In the genomic region with DNA sequence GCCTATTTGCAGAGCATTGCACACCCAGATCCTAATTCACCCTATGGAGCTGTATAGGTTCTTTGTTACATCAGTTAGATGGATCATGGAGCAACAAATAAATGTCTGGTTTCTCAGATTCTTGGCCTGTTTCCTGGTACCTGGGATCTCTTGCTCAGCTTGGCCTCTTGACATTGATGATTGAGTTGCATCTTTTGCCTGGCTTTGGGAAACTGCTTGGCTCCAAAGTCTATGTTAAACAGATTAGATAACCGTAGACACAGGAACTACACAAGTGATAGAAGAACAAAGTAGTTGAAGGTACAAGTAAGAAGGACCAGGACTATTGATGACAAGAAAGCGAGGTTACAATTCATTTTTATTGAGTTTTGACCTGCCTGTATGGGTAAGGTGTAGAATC, we compare ENCODE assay signal across 3 cellular contexts.
TF ChIP-seq lines count a peak whose summit lies in the region.

No MANE protein-coding gene starts in this region.

TF ChIP-seq in liver, 16 proteins besides CTCF, POLR2A, EP300 and RAD21:
- TF ChIP-seq HNF4A (conservative IDR thresholded peaks at IDR 0.05) (peak; percentile 56 to 74), JUND (IDR thresholded peaks at IDR 0.05) (peak in 1 of 2 donors; percentile 28), RXRA (IDR thresholded peaks at IDR 0.05) (peak in 1 of 2 donors; percentile 42)
- TF ChIP-seq, protein P1, sequence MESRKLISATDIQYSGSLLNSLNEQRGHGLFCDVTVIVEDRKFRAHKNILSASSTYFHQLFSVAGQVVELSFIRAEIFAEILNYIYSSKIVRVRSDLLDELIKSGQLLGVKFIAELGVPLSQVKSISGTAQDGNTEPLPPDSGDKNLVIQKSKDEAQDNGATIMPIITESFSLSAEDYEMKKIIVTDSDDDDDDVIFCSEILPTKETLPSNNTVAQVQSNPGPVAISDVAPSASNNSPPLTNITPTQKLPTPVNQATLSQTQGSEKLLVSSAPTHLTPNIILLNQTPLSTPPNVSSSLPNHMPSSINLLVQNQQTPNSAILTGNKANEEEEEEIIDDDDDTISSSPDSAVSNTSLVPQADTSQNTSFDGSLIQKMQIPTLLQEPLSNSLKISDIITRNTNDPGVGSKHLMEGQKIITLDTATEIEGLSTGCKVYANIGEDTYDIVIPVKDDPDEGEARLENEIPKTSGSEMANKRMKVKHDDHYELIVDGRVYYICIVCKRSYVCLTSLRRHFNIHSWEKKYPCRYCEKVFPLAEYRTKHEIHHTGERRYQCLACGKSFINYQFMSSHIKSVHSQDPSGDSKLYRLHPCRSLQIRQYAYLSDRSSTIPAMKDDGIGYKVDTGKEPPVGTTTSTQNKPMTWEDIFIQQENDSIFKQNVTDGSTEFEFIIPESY (IDR thresholded peaks at IDR 0.05): no peak

TF ChIP-seq in HepG2, 621 proteins besides CTCF, POLR2A, EP300 and RAD21 (continues in another document):
- TF ChIP-seq CEBPG (CRISPR knock-in tag; IDR thresholded peaks at IDR 0.05) (no peak), ZSCAN20 (CRISPR knock-in tag; IDR thresholded peaks at IDR 0.05; ENCODE audit: borderline replicate concordance) (no peak), ZNF10 (CRISPR knock-in tag; IDR thresholded peaks at IDR 0.05; ENCODE audit: borderline replicate concordance, low read depth) (no peak), GTF3A (CRISPR knock-in tag; conservative IDR thresholded peaks at IDR 0.05) (no peak), ARNT2 (CRISPR knock-in tag; IDR thresholded peaks at IDR 0.05; ENCODE audit: low read depth) (no peak), ZNF737 (CRISPR knock-in tag; IDR thresholded peaks at IDR 0.05; ENCODE audit: borderline replicate concordance) (no peak), NFE2L2 (IDR thresholded peaks at IDR 0.05; ENCODE audit: low read length) (no peak), REPIN1 (CRISPR knock-in tag; IDR thresholded peaks at IDR 0.05; ENCODE audit: borderline replicate concordance, low read depth) (no peak), ZNF788 (CRISPR knock-in tag; IDR thresholded peaks at IDR 0.05; ENCODE audit: borderline replicate concordance) (no peak), HNRNPLL (IDR thresholded peaks at IDR 0.05; ENCODE audit: low read depth, low read length, poor library complexity, severe bottlenecking) (no peak), ZNF878 (CRISPR knock-in tag; IDR thresholded peaks at IDR 0.05) (no peak), FOXK1 (CRISPR knock-in tag; IDR thresholded peaks at IDR 0.05; ENCODE audit: borderline replicate concordance, low read depth) (no peak), KAT8 (CRISPR knock-in tag; IDR thresholded peaks at IDR 0.05) (no peak), ZBTB40 (IDR thresholded peaks at IDR 0.05) (no peak), ZBTB40 (CRISPR knock-in tag; IDR thresholded peaks at IDR 0.05) (no peak), ARNT (IDR thresholded peaks at IDR 0.05) (no peak), DNMT1 (CRISPR knock-in tag; IDR thresholded peaks at IDR 0.05) (no peak), HNRNPK (IDR thresholded peaks at IDR 0.05; ENCODE audit: low read depth, low read length, poor library complexity, severe bottlenecking) (no peak)

TF ChIP-seq in SK-N-SH, 30 proteins besides CTCF, POLR2A, EP300 and RAD21:
- TF ChIP-seq TEAD4 (IDR thresholded peaks at IDR 0.05; ENCODE audit: borderline replicate concordance, insufficient read depth) (no peak), SMC3 (IDR thresholded peaks at IDR 0.05; ENCODE audit: low read depth, low read length) (no peak), RXRA (IDR thresholded peaks at IDR 0.05; ENCODE audit: borderline replicate concordance, low read depth) (no peak), ELF1 (IDR thresholded peaks at IDR 0.05) (no peak), CHD2 (IDR thresholded peaks at IDR 0.05; ENCODE audit: low read length, partially characterized antibody) (no peak), RCOR1 (IDR thresholded peaks at IDR 0.05; ENCODE audit: low read length) (no peak), FOXJ3 (CRISPR knock-in tag; IDR thresholded peaks at IDR 0.05) (no peak), YY1 (IDR thresholded peaks at IDR 0.05; ENCODE audit: low read depth) (no peak), GATA2 (CRISPR knock-in tag; IDR thresholded peaks at IDR 0.05) (no peak), GABPA (IDR thresholded peaks at IDR 0.05; ENCODE audit: low read depth) (no peak), USF1 (IDR thresholded peaks at IDR 0.05; ENCODE audit: borderline replicate concordance, low read depth) (no peak), SIN3A (IDR thresholded peaks at IDR 0.05; ENCODE audit: borderline replicate concordance, low read depth, low read length) (no peak), FOSL2 (IDR thresholded peaks at IDR 0.05; ENCODE audit: borderline replicate concordance, low read depth) (no peak), REST (IDR thresholded peaks at IDR 0.05; ENCODE audit: low read depth, low read length) (no peak), POLR2AphosphoS5 (IDR thresholded peaks at IDR 0.05; ENCODE audit: low read depth, low read length) (no peak)
- TF ChIP-seq, protein P2, sequence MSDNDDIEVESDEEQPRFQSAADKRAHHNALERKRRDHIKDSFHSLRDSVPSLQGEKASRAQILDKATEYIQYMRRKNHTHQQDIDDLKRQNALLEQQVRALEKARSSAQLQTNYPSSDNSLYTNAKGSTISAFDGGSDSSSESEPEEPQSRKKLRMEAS (IDR thresholded peaks at IDR 0.05; ENCODE audit: low read depth): no peak
- TF ChIP-seq, protein P3, sequence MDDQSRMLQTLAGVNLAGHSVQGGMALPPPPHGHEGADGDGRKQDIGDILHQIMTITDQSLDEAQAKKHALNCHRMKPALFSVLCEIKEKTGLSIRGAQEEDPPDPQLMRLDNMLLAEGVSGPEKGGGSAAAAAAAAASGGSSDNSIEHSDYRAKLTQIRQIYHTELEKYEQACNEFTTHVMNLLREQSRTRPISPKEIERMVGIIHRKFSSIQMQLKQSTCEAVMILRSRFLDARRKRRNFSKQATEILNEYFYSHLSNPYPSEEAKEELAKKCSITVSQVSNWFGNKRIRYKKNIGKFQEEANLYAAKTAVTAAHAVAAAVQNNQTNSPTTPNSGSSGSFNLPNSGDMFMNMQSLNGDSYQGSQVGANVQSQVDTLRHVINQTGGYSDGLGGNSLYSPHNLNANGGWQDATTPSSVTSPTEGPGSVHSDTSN (IDR thresholded peaks at IDR 0.05): no peak
